Comparison of ENCODE assay signal across 13 cellular contexts in genomic region chr16:86757704-86758040, GRCh38.
DNase-seq lines count a peak whose midpoint lies in the region; ATAC-seq, FAIRE-seq and TF ChIP-seq lines count a peak whose summit lies in the region.
"Had no signal": no experiment of that assay in that cellular context is flagged by ENCODE, and none has a peak within 500 bp of the region (broad histone marks: within the 10 kb centered on the region; RNA-seq: fewer than 3 reads in every experiment).

No MANE protein-coding gene starts in this region.

- H3K4me3 ChIP-seq in HepG2 (replicated peaks in 1 of 3; ENCODE audit: insufficient read depth in 1 of 3, low read depth in 2 of 3, low read length in 3 of 3) = no peak overlapping the region
- no peak overlapping the region for H3K4me3 ChIP-seq in right lobe of liver
- no peak overlapping the region for H3K4me3 ChIP-seq in astrocyte (ENCODE audit: insufficient read depth, low read depth, low read length)
- H3K4me3 ChIP-seq in mesenchymal stem cell (ENCODE audit: insufficient read depth in 1 of 2, low read depth in 1 of 2, low read length in 2 of 2) = no peak overlapping the region

- H3K23ac ChIP-seq in mesenchymal stem cell (ENCODE audit: low read length in 2 of 2) = no peak overlapping the region

- H3K27ac Mint-ChIP-seq in astrocyte (ENCODE audit: unreplicated experiment) = no peak overlapping the region

- in situ Hi-C loops in HepG2 (cut with HindIII; ENCODE audit: extremely low pct_ligation_motif_present, low pct_unique_long_range_greater_than_20kb) = no loop called here

- H3K9ac ChIP-seq in HepG2 (ENCODE audit: insufficient read depth, low read depth, low read length) (no peak overlapping the region), astrocyte (ENCODE audit: low read length) (no peak overlapping the region), mesenchymal stem cell (ENCODE audit: low read length) (no peak overlapping the region)

- H3K14ac ChIP-seq in mesenchymal stem cell (ENCODE audit: low read length in 2 of 2) = no peak overlapping the region

- H2BK120ac ChIP-seq in mesenchymal stem cell (ENCODE audit: low read depth, low read length) = no peak overlapping the region

- H3K36me3 Mint-ChIP-seq in astrocyte (ENCODE audit: low read depth, unreplicated experiment) = no peaks in the 10 kb centered on the region
- H3K36me3 Mint-ChIP-seq: CD4-positive, alpha-beta memory T cell had no signal

- TF ChIP-seq CTCF in HepG2 (CRISPR knock-in tag; IDR thresholded peaks at IDR 0.05) (no peak), right lobe of liver (IDR thresholded peaks at IDR 0.05) (no peak), astrocyte (IDR thresholded peaks at IDR 0.05; ENCODE audit: insufficient read depth, low read depth, low read length) (no peak)

- H3K79me2 ChIP-seq in HepG2 (ENCODE audit: insufficient read depth, low read length) (no peaks in the 10 kb centered on the region), astrocyte (ENCODE audit: insufficient read depth, low read length) (no peaks in the 10 kb centered on the region)

- no peak overlapping the region for H3K4me3 Mint-ChIP-seq in astrocyte (ENCODE audit: unreplicated experiment)
- H3K4me3 Mint-ChIP-seq: CD4-positive, alpha-beta memory T cell had no signal

- WGBS in HepG2 (ENCODE audit: low lambda C conversion rate) = 36% methylated on average over 3 of the region's 3 CpGs
- WGBS in right lobe of liver (ENCODE audit: insufficient coverage, low coverage, low lambda C conversion rate, missing lambda C conversion rate) = 67% methylated on average over 2 of the region's 3 CpGs
- 98% methylated on average over 3 of the region's 3 CpGs for WGBS in mesenchymal stem cell

- H3K27me3 Mint-ChIP-seq in astrocyte (ENCODE audit: low read depth, unreplicated experiment) = peaks cover 11% of the 10 kb centered on the region

- POLR2A ChIA-PET in HepG2 (lab: Yijun Ruan, JAX) = no interaction called here

- H3K27ac ChIP-seq in HepG2 (ENCODE audit: extremely low read length, insufficient read depth, low read length) = no peak overlapping the region
- no peak overlapping the region for H3K27ac ChIP-seq in right lobe of liver
- no peak overlapping the region for H3K27ac ChIP-seq in astrocyte (ENCODE audit: low read depth, low read length)
- H3K27ac ChIP-seq in mesenchymal stem cell (ENCODE audit: low read length, poor library complexity, severe bottlenecking) = no peak overlapping the region
- H3K27ac ChIP-seq: 22Rv1, C4-2B had no signal

- DNase-seq in HepG2 (ENCODE audit: low spot score) = no peak
- DNase-seq in right lobe of liver = no peak
- no peak for DNase-seq in astrocyte (ENCODE audit: low read depth)
- DNase-seq in mesenchymal stem cell = no peak
- no peak for DNase-seq in NCI-H524 (lab: John Stamatoyannopoulos, UW)
- no peak for DNase-seq in COLO668 (lab: John Stamatoyannopoulos, UW; ENCODE audit: unreplicated experiment)
- DNase-seq: CD4-positive, alpha-beta memory T cell; COR-L47; GF-D8; H7 had no signal

- no peak overlapping the region for H2AFZ ChIP-seq in HepG2 (ENCODE audit: low read length)
- H2AFZ ChIP-seq in astrocyte (ENCODE audit: low read depth, low read length) = peak overlapping the region; percentile 9
- H2AFZ ChIP-seq in mesenchymal stem cell (ENCODE audit: low read depth, low read length) = no peak overlapping the region

- no peak for FAIRE-seq in HepG2 (lab: Jason Lieb, UNC)
- FAIRE-seq in astrocyte (lab: Jason Lieb, UNC) = no peak

- ATAC-seq in HepG2 (no peak), right lobe of liver (no peak), HG02623 (IDR thresholded peaks at IDR 0.05; ENCODE audit: unreplicated experiment) (no peak)

- no peak overlapping the region for H3K18ac ChIP-seq in mesenchymal stem cell (ENCODE audit: low read depth in 1 of 2, low read length in 2 of 2)

- H4K20me1 ChIP-seq in HepG2 (ENCODE audit: insufficient read depth, low read length) (no peaks in the 10 kb centered on the region), astrocyte (ENCODE audit: insufficient read depth, low read length) (no peaks in the 10 kb centered on the region)

- peaks cover 2% of the 10 kb centered on the region for H3K9me3 Mint-ChIP-seq in astrocyte (ENCODE audit: unreplicated experiment)
- H3K9me3 Mint-ChIP-seq: CD4-positive, alpha-beta memory T cell had no signal

- peak overlapping the region; percentile 42 for H2AK5ac ChIP-seq in mesenchymal stem cell (ENCODE audit: low read length, severe bottlenecking)

- no peak for TF ChIP-seq POLR2A in HepG2 (IDR thresholded peaks at IDR 0.05; ENCODE audit: insufficient read depth in 1 of 2, low read depth in 2 of 2, low read length in 2 of 2)
- no peak for TF ChIP-seq POLR2A in right lobe of liver (IDR thresholded peaks at IDR 0.05)

- TF ChIP-seq RAD21 in HepG2 (CRISPR knock-in tag; IDR thresholded peaks at IDR 0.05) = no peak

- no peak overlapping the region for H4K91ac ChIP-seq in mesenchymal stem cell (ENCODE audit: low read length)

- intact Hi-C loops in HepG2 (cut with micrococcal nuclease; ENCODE audit: unreplicated experiment) (no loop called here), right lobe of liver (cut with DNase I) (no loop called here)

- no TSS peak for BruUV-seq in HepG2 (replicated peaks; lab: Mats Ljungman, UMichigan)

- H2BK15ac ChIP-seq in mesenchymal stem cell (ENCODE audit: low read depth, poor library complexity, severe bottlenecking) = no peak overlapping the region

- CTCF ChIA-PET in HepG2 (lab: Yijun Ruan, JAX; ENCODE audit: low intra/inter-chr PET ratio, low total read pairs) = no interaction called here

- H4K8ac ChIP-seq in mesenchymal stem cell (ENCODE audit: low read length) = peak overlapping the region; percentile 53

- no peak overlapping the region for H2BK5ac ChIP-seq in mesenchymal stem cell (ENCODE audit: low read depth, low read length, poor library complexity, severe bottlenecking)

- H3K4me2 ChIP-seq in HepG2 (ENCODE audit: low read depth, low read length) (no peak overlapping the region), astrocyte (ENCODE audit: low read length) (no peak overlapping the region), mesenchymal stem cell (ENCODE audit: low read length, poor library complexity, severe bottlenecking) (no peak overlapping the region)

- H2BK12ac ChIP-seq in mesenchymal stem cell (ENCODE audit: low read length in 2 of 2) = no peak overlapping the region

- H3K9me3 ChIP-seq in HepG2 (ENCODE audit: low read length) = no peaks in the 10 kb centered on the region
- no peaks in the 10 kb centered on the region for H3K9me3 ChIP-seq in right lobe of liver
- H3K9me3 ChIP-seq in astrocyte (ENCODE audit: insufficient read depth, low read depth, low read length) = no peaks in the 10 kb centered on the region
- no peaks in the 10 kb centered on the region for H3K9me3 ChIP-seq in mesenchymal stem cell (ENCODE audit: control insufficient read depth, low read length)

- H3K27me3 ChIP-seq in HepG2 (ENCODE audit: control insufficient read depth in 1 of 2, insufficient read depth in 2 of 2, low read length in 2 of 2) = peaks cover 12 to 90% of the 10 kb centered on the region in 2 experiments; a peak in 4 of 5 replicates
- peaks cover 0 to 14% of the 10 kb centered on the region in 2 donors for H3K27me3 ChIP-seq in right lobe of liver
- H3K27me3 ChIP-seq in astrocyte (ENCODE audit: insufficient read depth, low read length) = peaks cover 3% of the 10 kb centered on the region
- peaks cover 0 to 52% of the 10 kb centered on the region in 2 experiments for H3K27me3 ChIP-seq in mesenchymal stem cell (ENCODE audit: control insufficient read depth in 1 of 2, insufficient read depth in 1 of 2, low read length in 2 of 2)

- H3K4me1 ChIP-seq in HepG2 (ENCODE audit: insufficient read depth, low read length) = no peaks in the 10 kb centered on the region
- H3K4me1 ChIP-seq in right lobe of liver = no peaks in the 10 kb centered on the region
- H3K4me1 ChIP-seq in astrocyte (ENCODE audit: insufficient read depth, low read length) = peaks cover 9% of the 10 kb centered on the region
- H3K4me1 ChIP-seq in mesenchymal stem cell (ENCODE audit: control insufficient read depth, insufficient read depth, low read depth, low read length) = peaks cover 9% of the 10 kb centered on the region

- TF ChIP-seq EP300 in HepG2 (IDR thresholded peaks at IDR 0.05; ENCODE audit: low read depth in 2 of 2, low read length in 2 of 2) (no peak), HepG2 (CRISPR knock-in tag; IDR thresholded peaks at IDR 0.05; ENCODE audit: borderline replicate concordance) (no peak)

- H3K36me3 ChIP-seq in HepG2 (replicated peaks in 1 of 2; ENCODE audit: control insufficient read depth in 1 of 2, insufficient read depth in 2 of 2, low read length in 2 of 2) (no peaks in the 10 kb centered on the region), right lobe of liver (no peaks in the 10 kb centered on the region), astrocyte (ENCODE audit: insufficient read depth, low read length) (no peaks in the 10 kb centered on the region), mesenchymal stem cell (ENCODE audit: control insufficient read depth in 1 of 2, insufficient read depth in 2 of 2, low read depth in 1 of 2, low read length in 2 of 2) (no peaks in the 10 kb centered on the region)

- H3K4ac ChIP-seq in mesenchymal stem cell (ENCODE audit: low read depth in 1 of 2, low read length in 2 of 2) = no peak overlapping the region

- H3K79me1 ChIP-seq in mesenchymal stem cell (replicated peaks; ENCODE audit: low read length, poor library complexity, severe bottlenecking) = no peaks in the 10 kb centered on the region

- H3K4me1 Mint-ChIP-seq in astrocyte (ENCODE audit: low read depth, unreplicated experiment) = peaks cover 16% of the 10 kb centered on the region
- H3K4me1 Mint-ChIP-seq: CD4-positive, alpha-beta memory T cell had no signal

TF ChIP-seq in HepG2, 621 proteins besides CTCF, POLR2A, EP300 and RAD21:
- TF ChIP-seq ZNF768 (CRISPR knock-in tag; IDR thresholded peaks at IDR 0.05) (peak; percentile 69; the same call in 1 of the 2 replicates), ZNF652 (CRISPR knock-in tag; IDR thresholded peaks at IDR 0.05; ENCODE audit: borderline replicate concordance, low read depth) (no peak), AKAP8 (CRISPR knock-in tag; IDR thresholded peaks at IDR 0.05) (no peak), ZNF567 (CRISPR knock-in tag; IDR thresholded peaks at IDR 0.05; ENCODE audit: borderline replicate concordance) (no peak), ZNF292 (CRISPR knock-in tag; IDR thresholded peaks at IDR 0.05; ENCODE audit: borderline replicate concordance, low read depth) (no peak)
